17 cellular contexts compared by ENCODE assay signal in genomic region chr1:9549955-9550546, GRCh38. TPM values are rescaled to one million over a fixed set of nuclear protein-coding genes. Genes with fewer than 3 reads are reported as not detected.
DNase-seq lines count a peak whose midpoint lies in the region; ATAC-seq, FAIRE-seq and TF ChIP-seq lines count a peak whose summit lies in the region.
"Had no signal": no experiment of that assay in that cellular context is flagged by ENCODE, and none has a peak within 500 bp of the region (broad histone marks: within the 10 kb centered on the region; RNA-seq: fewer than 3 reads in every experiment).

No MANE protein-coding gene starts in this region.

- DNase-seq in heart right ventricle = no peak
- DNase-seq in cardiac septum (ENCODE audit: low spot score) = no peak
- no peak for DNase-seq in left ventricle myocardium superior
- peak; percentile 97 for DNase-seq in HepG2 (ENCODE audit: low spot score)
- DNase-seq in gastrocnemius medialis = no peak
- DNase-seq in GDM1 (lab: John Stamatoyannopoulos, UW) = no peak
- DNase-seq in SHP77 treated with DMSO at 0.1 percent for 48 hours (lab: John Stamatoyannopoulos, UW) = no peak
- no peak for DNase-seq in NCI-H2081 treated with DMSO at 0.1 percent for 48 hours (lab: John Stamatoyannopoulos, UW)
- DNase-seq: 8988T; CD4-positive, alpha-beta memory T cell; DMS153; DMS79; GF-D8; H9 had no signal

- CTCF ChIA-PET in HepG2 (lab: Yijun Ruan, JAX; ENCODE audit: low intra/inter-chr PET ratio, low total read pairs) = no interaction called here

- peak overlapping the region; percentile 56 for H3K4me2 ChIP-seq in HepG2 (ENCODE audit: low read depth, low read length)
- H3K4me2 ChIP-seq: BLaER1 had no signal

- TF ChIP-seq CTCF in heart right ventricle (IDR thresholded peaks at IDR 0.05) = no peak
- no peak for TF ChIP-seq CTCF in HepG2 (CRISPR knock-in tag; IDR thresholded peaks at IDR 0.05)
- no peak for TF ChIP-seq CTCF in gastrocnemius medialis (IDR thresholded peaks at IDR 0.05 in 4 of 5, conservative IDR thresholded peaks at IDR 0.05 in 1 of 5)

- FAIRE-seq in HepG2 (lab: Jason Lieb, UNC) = peak; percentile 94
- FAIRE-seq: GM19239, H1 had no signal

- peak in 2 of 8 donors; percentile 42 to 45 for ATAC-seq in heart right ventricle
- ATAC-seq in left ventricle myocardium superior = peak; percentile 15
- peak; percentile 79 for ATAC-seq in HepG2
- no peak for ATAC-seq in gastrocnemius medialis

- peaks cover 0 to 39% (median 17%) of the 10 kb centered on the region in 9 donors for H3K4me1 ChIP-seq in heart right ventricle
- peaks cover 100% of the 10 kb centered on the region for H3K4me1 ChIP-seq in HepG2 (ENCODE audit: insufficient read depth, low read length)
- H3K4me1 ChIP-seq in gastrocnemius medialis = peaks cover 38 to 64% of the 10 kb centered on the region in 2 donors
- H3K4me1 ChIP-seq: BLaER1 had no signal

- intact Hi-C loops in heart right ventricle (cut with DNase I) (no loop called here), cardiac septum (cut with DNase I) (no loop called here), left ventricle myocardium superior (cut with micrococcal nuclease) (no loop called here), HepG2 (cut with micrococcal nuclease; ENCODE audit: unreplicated experiment) (no loop called here), gastrocnemius medialis (cut with DNase I; ENCODE audit: low total_unique reads) (loop anchor here (5.0 to 10.0 kb wide), 2 partner anchors 308 to 485 kb away; partner anchors contain the start of gene SLC2A5)

- peak; percentile 95 to 99; a peak in 3 of 4 replicates for TF ChIP-seq EP300 in HepG2 (IDR thresholded peaks at IDR 0.05; ENCODE audit: low read depth in 2 of 2, low read length in 2 of 2)
- TF ChIP-seq EP300 in HepG2 (CRISPR knock-in tag; IDR thresholded peaks at IDR 0.05; ENCODE audit: borderline replicate concordance) = peak; percentile 97

- H2AFZ ChIP-seq in HepG2 (ENCODE audit: low read length) = no peak overlapping the region

- WGBS in heart right ventricle, 2 donors = 84 to 85% methylated on average over 6 of the region's 6 CpGs
- 2% methylated on average over 6 of the region's 6 CpGs for WGBS in HepG2 (ENCODE audit: low lambda C conversion rate)

- no peaks in the 10 kb centered on the region for H3K27me3 ChIP-seq in heart right ventricle
- no peaks in the 10 kb centered on the region for H3K27me3 ChIP-seq in HepG2 (ENCODE audit: control insufficient read depth in 1 of 2, insufficient read depth in 2 of 2, low read length in 2 of 2)
- H3K27me3 ChIP-seq in gastrocnemius medialis = no peaks in the 10 kb centered on the region
- H3K27me3 ChIP-seq: BLaER1 had no signal

- H3K4me3 ChIP-seq in heart right ventricle = no peak overlapping the region
- no peak overlapping the region; a peak in 1 of 6 replicates for H3K4me3 ChIP-seq in HepG2 (replicated peaks in 1 of 3; ENCODE audit: insufficient read depth in 1 of 3, low read depth in 2 of 3, low read length in 3 of 3)
- no peak overlapping the region for H3K4me3 ChIP-seq in gastrocnemius medialis
- H3K4me3 ChIP-seq: BLaER1 had no signal

- POLR2A ChIA-PET in HepG2 (lab: Yijun Ruan, JAX) = interaction anchor here (0.8 to 6.8 kb wide), 3 partner anchors 11 to 49 kb away, joined by 3 to 82 read pairs (median 3); partner anchors contain the start of gene SLC25A33

- H3K9ac ChIP-seq in HepG2 (ENCODE audit: insufficient read depth, low read depth, low read length) = peak overlapping the region; percentile 45; the same call in 1 of the 2 replicates
- H3K9ac ChIP-seq: BLaER1 had no signal

- H3K36me3 ChIP-seq in heart right ventricle = peaks cover 0 to 16% (median 7%) of the 10 kb centered on the region in 9 donors
- peaks cover 0 to 19% of the 10 kb centered on the region in 2 experiments; a peak in 3 of 5 replicates for H3K36me3 ChIP-seq in HepG2 (replicated peaks in 1 of 2; ENCODE audit: control insufficient read depth in 1 of 2, insufficient read depth in 2 of 2, low read length in 2 of 2)
- H3K36me3 ChIP-seq in gastrocnemius medialis = peaks cover 3 to 7% of the 10 kb centered on the region in 2 donors

- no TSS peak for BruUV-seq in HepG2 (replicated peaks; lab: Mats Ljungman, UMichigan)

- TF ChIP-seq POLR2A in HepG2 (IDR thresholded peaks at IDR 0.05; ENCODE audit: insufficient read depth in 1 of 2, low read depth in 2 of 2, low read length in 2 of 2) (0 out of 4 replicates have a peak, but pooled peaks of 1 of the 2 experiments have one; percentile 25), gastrocnemius medialis (IDR thresholded peaks at IDR 0.05) (no peak)

- H3K9me3 ChIP-seq in heart right ventricle = no peaks in the 10 kb centered on the region
- H3K9me3 ChIP-seq in HepG2 (ENCODE audit: low read length) = no peaks in the 10 kb centered on the region
- H3K9me3 ChIP-seq in gastrocnemius medialis = no peaks in the 10 kb centered on the region

- in situ Hi-C loops in HepG2 (cut with HindIII; ENCODE audit: extremely low pct_ligation_motif_present, low pct_unique_long_range_greater_than_20kb) = no loop called here
- in situ Hi-C loops in gastrocnemius medialis (cut with MboI; ENCODE audit: low sequenced_read_pairs in 4 of 4) = no loop called here

- H3K79me2 ChIP-seq in HepG2 (ENCODE audit: insufficient read depth, low read length) = peaks cover 78% of the 10 kb centered on the region

- peak overlapping the region in 6 of 10 donors; percentile 19 to 45 (median 31) for H3K27ac ChIP-seq in heart right ventricle
- peak overlapping the region; percentile 84 for H3K27ac ChIP-seq in HepG2 (ENCODE audit: extremely low read length, insufficient read depth, low read length)
- H3K27ac ChIP-seq in gastrocnemius medialis = peak overlapping the region; percentile 57 to 98 (median 81)
- H3K27ac ChIP-seq: BLaER1 had no signal

- no peak for TF ChIP-seq RAD21 in HepG2 (CRISPR knock-in tag; IDR thresholded peaks at IDR 0.05)

- peaks cover 15% of the 10 kb centered on the region for H4K20me1 ChIP-seq in HepG2 (ENCODE audit: insufficient read depth, low read length)

TF ChIP-seq in HepG2, 621 proteins besides CTCF, POLR2A, EP300 and RAD21 (continues in another document):
- no peak; the same call in 1 of the 2 replicates for TF ChIP-seq ZNF431 (CRISPR knock-in tag; IDR thresholded peaks at IDR 0.05; ENCODE audit: borderline replicate concordance, low read depth)

RNA-seq across cellular contexts. Expression of gene SLC25A33, which starts 10.8 kb away (rescaled TPM):
- total RNA-seq in heart right ventricle (1 to 10 TPM; 2.8 to 7.7 (median 5.4) TPM), cardiac septum (4.0 TPM), left ventricle myocardium superior (3.8 TPM), HepG2 (2016; rRNA removed; fragmentation: Illumina TruSeq; extraction: Trizol) (48.6 and 50.3 TPM in 2 replicates), gastrocnemius medialis (10 to 100 TPM; 40.3 to 88.6 (median 49.1) TPM)
- polyA plus RNA-seq in heart right ventricle (1 to 10 TPM; 2.9 to 5.7 TPM), HepG2 (2011; rRNA removed) (15.2 and 15.4 TPM in 2 replicates)
- 154 and 160 TPM in 2 replicates for total RNA-seq in HepG2 (2016; cell fraction: cytosol; rRNA removed; fragmentation: Illumina TruSeq; extraction: Trizol; ENCODE audit: low read depth)
- total RNA-seq in HepG2 (2016; cell fraction: insoluble cytoplasmic fraction; rRNA removed; fragmentation: Illumina TruSeq; extraction: Trizol) = 44.1 and 53.1 TPM in 2 replicates
- total RNA-seq in HepG2 (2016; cell fraction: membrane; rRNA removed; fragmentation: Illumina TruSeq; extraction: Trizol) = 183 TPM in 2 replicates
- 22.6 and 24.9 TPM in 2 replicates for total RNA-seq in HepG2 (2016; cell fraction: nucleus; rRNA removed; fragmentation: Illumina TruSeq; extraction: Trizol)
- 15.2 and 20.3 TPM in 2 replicates for polyA plus RNA-seq in HepG2 (2011; cell fraction: cytosol; rRNA removed)
- 5.8 and 8.1 TPM in 2 replicates for polyA plus RNA-seq in HepG2 (2011; cell fraction: nucleus; rRNA removed)
- 20.1 and 21.0 TPM in 2 replicates for polyA plus RNA-seq in HepG2 (2012)
- polyA plus RNA-seq in HepG2 (2016; cell fraction: cytosol; fragmentation: Illumina TruSeq; extraction: Trizol; ENCODE audit: low read depth) = 153 and 173 TPM in 2 replicates
- polyA plus RNA-seq in HepG2 (2016; cell fraction: insoluble cytoplasmic fraction; fragmentation: Illumina TruSeq; extraction: Trizol; ENCODE audit: low read depth) = 42.4 and 45.4 TPM in 2 replicates
- 145 and 151 TPM in 2 replicates for polyA plus RNA-seq in HepG2 (2016; cell fraction: membrane; fragmentation: Illumina TruSeq; extraction: Trizol; ENCODE audit: low read depth)
- polyA plus RNA-seq in HepG2 (2016; cell fraction: nucleus; fragmentation: Illumina TruSeq; extraction: Trizol; ENCODE audit: insufficient read depth, low read depth) = 34.7 and 35.9 TPM in 2 replicates
- polyA minus RNA-seq in HepG2 (2011; rRNA and poly(A)+ RNA removed; ENCODE audit: low replicate concordance) = 5.3 and 8.8 TPM in 2 replicates
- polyA minus RNA-seq in HepG2 (2011; cell fraction: cytosol; rRNA and poly(A)+ RNA removed) = 11.6 and 12.6 TPM in 2 replicates
- polyA minus RNA-seq in HepG2 (2011; cell fraction: nucleus; rRNA and poly(A)+ RNA removed) = 10.7 and 13.2 TPM in 2 replicates

RNA-seq across cellular contexts. Expression of gene TMEM201, which starts 38.7 kb away (rescaled TPM):
- total RNA-seq in heart right ventricle (10 to 100 TPM; 13.3 to 26.0 (median 18.3) TPM), cardiac septum (19.0 TPM), left ventricle myocardium superior (20.8 TPM), HepG2 (2016; rRNA removed; fragmentation: Illumina TruSeq; extraction: Trizol) (5.7 and 8.2 TPM in 2 replicates), gastrocnemius medialis (10 to 100 TPM; 21.5 to 67.6 (median 31.7) TPM)
- polyA plus RNA-seq in heart right ventricle (10 to 100 TPM; 10.7 to 13.7 TPM), HepG2 (2011; rRNA removed) (1.5 and 2.1 TPM in 2 replicates)
- 2.8 TPM in 2 replicates for total RNA-seq in HepG2 (2016; cell fraction: cytosol; rRNA removed; fragmentation: Illumina TruSeq; extraction: Trizol; ENCODE audit: low read depth)
- 3.7 and 9.3 TPM in 2 replicates for total RNA-seq in HepG2 (2016; cell fraction: insoluble cytoplasmic fraction; rRNA removed; fragmentation: Illumina TruSeq; extraction: Trizol)
- total RNA-seq in HepG2 (2016; cell fraction: membrane; rRNA removed; fragmentation: Illumina TruSeq; extraction: Trizol) = 8.8 and 9.5 TPM in 2 replicates
- total RNA-seq in HepG2 (2016; cell fraction: nucleus; rRNA removed; fragmentation: Illumina TruSeq; extraction: Trizol) = 13.9 and 14.4 TPM in 2 replicates
- 1.2 and 1.7 TPM in 2 replicates for polyA plus RNA-seq in HepG2 (2011; cell fraction: cytosol; rRNA removed)
- 11.5 and 13.6 TPM in 2 replicates for polyA plus RNA-seq in HepG2 (2011; cell fraction: nucleus; rRNA removed)
- polyA plus RNA-seq in HepG2 (2012) = 4.9 and 7.2 TPM in 2 replicates
- 2.6 and 2.7 TPM in 2 replicates for polyA plus RNA-seq in HepG2 (2016; cell fraction: cytosol; fragmentation: Illumina TruSeq; extraction: Trizol; ENCODE audit: low read depth)
- 5.4 and 7.8 TPM in 2 replicates for polyA plus RNA-seq in HepG2 (2016; cell fraction: insoluble cytoplasmic fraction; fragmentation: Illumina TruSeq; extraction: Trizol; ENCODE audit: low read depth)
- 6.4 and 6.7 TPM in 2 replicates for polyA plus RNA-seq in HepG2 (2016; cell fraction: membrane; fragmentation: Illumina TruSeq; extraction: Trizol; ENCODE audit: low read depth)
- 24.0 and 25.7 TPM in 2 replicates for polyA plus RNA-seq in HepG2 (2016; cell fraction: nucleus; fragmentation: Illumina TruSeq; extraction: Trizol; ENCODE audit: insufficient read depth, low read depth)
- polyA minus RNA-seq in HepG2 (2011; rRNA and poly(A)+ RNA removed; ENCODE audit: low replicate concordance) = 8.5 and 12.3 TPM in 2 replicates
- 5.4 and 5.5 TPM in 2 replicates for polyA minus RNA-seq in HepG2 (2011; cell fraction: cytosol; rRNA and poly(A)+ RNA removed)
- 9.0 and 9.2 TPM in 2 replicates for polyA minus RNA-seq in HepG2 (2011; cell fraction: nucleus; rRNA and poly(A)+ RNA removed)

Comparison
In these comparisons a context has a peak if more than half of its experiments do, and no peak if none do; other contexts are left out.
1. ATAC-seq: peak in left ventricle myocardium superior (single experiment) and HepG2 (single experiment); none in gastrocnemius medialis (0 of 2).
2. H3K27ac ChIP-seq: peak in every context shown above with its lines; median percentile 84 in HepG2; 81 in gastrocnemius medialis; 31 in heart right ventricle.